Comparison of ENCODE assay signal across 9 cellular contexts in the genomic region with DNA sequence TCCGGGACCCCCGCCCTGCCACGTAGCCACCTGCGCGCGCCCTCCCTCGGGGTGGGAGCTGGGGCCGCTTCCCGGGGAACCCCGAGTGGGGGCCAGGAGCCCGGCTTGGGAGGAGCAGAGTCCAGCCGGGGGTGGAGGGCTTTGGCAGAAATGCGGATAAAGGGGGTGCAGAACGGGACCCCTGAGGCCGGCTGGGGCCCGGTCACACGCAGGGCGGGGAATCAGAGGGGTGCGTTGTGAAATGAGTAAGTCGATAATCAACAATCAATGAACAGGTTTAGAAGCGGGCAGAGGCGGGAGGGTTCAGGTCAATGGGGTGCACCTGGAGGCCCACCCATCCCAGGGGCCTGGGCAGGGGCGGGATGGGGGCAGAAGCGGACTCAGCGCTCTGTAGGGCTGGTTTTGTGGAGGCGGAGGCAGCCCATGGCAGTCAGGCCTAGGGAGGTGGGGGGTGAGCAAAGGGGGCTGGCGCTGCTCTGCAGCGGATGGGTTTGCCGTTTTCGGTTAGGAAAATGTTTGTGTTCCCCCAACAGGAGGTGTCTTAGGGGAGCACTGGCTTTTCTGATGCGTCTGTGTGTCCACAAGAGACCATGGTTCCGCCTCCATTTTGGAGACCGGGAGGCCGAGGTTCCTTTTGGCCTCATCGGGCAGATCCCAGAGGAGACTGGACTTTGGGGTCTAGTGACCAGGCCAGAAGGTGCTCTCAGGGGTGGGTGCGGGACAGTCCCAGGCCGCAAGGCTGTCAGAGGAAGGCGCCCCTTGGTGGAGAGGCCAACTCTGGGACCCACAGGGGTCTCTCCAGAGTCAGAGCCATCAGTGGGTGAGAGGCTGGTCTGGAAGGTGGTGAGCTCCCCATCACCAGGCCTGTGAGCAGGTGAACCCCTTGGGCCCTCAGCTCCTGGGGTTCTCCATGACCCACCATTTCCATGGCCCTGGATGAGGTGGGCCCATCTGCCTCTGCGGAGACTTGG. TPM values are rescaled to one million over a fixed set of nuclear protein-coding genes. Genes with fewer than 3 reads are reported as not detected.
DNase-seq lines count a peak whose midpoint lies in the region; ATAC-seq and TF ChIP-seq lines count a peak whose summit lies in the region.
"Had no signal": no experiment of that assay in that cellular context is flagged by ENCODE, and none has a peak within 500 bp of the region (broad histone marks: within the 10 kb centered on the region; RNA-seq: fewer than 3 reads in every experiment).

No MANE protein-coding gene starts in this region.

- H3K27ac ChIP-seq in angular gyrus (ENCODE audit: low read depth, low read length) (peak overlapping the region; percentile 46), left lung (no peak overlapping the region), thoracic aorta (no peak overlapping the region)

- no peak for DNase-seq in activated naive CD4-positive, alpha-beta T cell treated with anti-CD3 and anti-CD28 coated beads for 36 hours
- DNase-seq in activated naive CD4-positive, alpha-beta T cell treated with anti-CD3 and anti-CD28 coated beads, Interleukin-2, amount 50 U/mL, for 16 hours = no peak
- DNase-seq in left lung (no peak), thoracic aorta (ENCODE audit: low spot score) (no peak), lower leg skin (ENCODE audit: low spot score in 2 of 2) (no peak)
- DNase-seq in stimulated activated CD4-positive, alpha-beta T cell treated with anti-CD3 and anti-CD28 coated beads, Interleukin-4, amount 100 ng/mL, for 24 hours = no peak
- DNase-seq: activated CD4-positive, alpha-beta T cell treated with anti-CD3 and anti-CD28 coated beads, Interleukin-2, amount 50 U/mL, for 4 hours had no signal

- H3K9me3 Mint-ChIP-seq in activated naive CD4-positive, alpha-beta T cell treated with anti-CD3 and anti-CD28 coated beads for 36 hours = no peaks in the 10 kb centered on the region

- peaks cover 34% of the 10 kb centered on the region for H3K27me3 Mint-ChIP-seq in activated naive CD4-positive, alpha-beta T cell treated with anti-CD3 and anti-CD28 coated beads for 36 hours (ENCODE audit: low read depth)

- H3K36me3 Mint-ChIP-seq in activated naive CD4-positive, alpha-beta T cell treated with anti-CD3 and anti-CD28 coated beads for 36 hours (ENCODE audit: low read depth) = no peaks in the 10 kb centered on the region

- ATAC-seq in left lung = no peak
- no peak for ATAC-seq in thoracic aorta (ENCODE audit: insufficient number of reproducible peaks, low FRiP score, low read depth)
- ATAC-seq in HG03108 (IDR thresholded peaks at IDR 0.05; ENCODE audit: unreplicated experiment) = no peak

- H3K4me1 Mint-ChIP-seq in activated naive CD4-positive, alpha-beta T cell treated with anti-CD3 and anti-CD28 coated beads for 36 hours (ENCODE audit: low read depth) = peaks cover 3% of the 10 kb centered on the region

- H3K4me3 Mint-ChIP-seq in activated naive CD4-positive, alpha-beta T cell treated with anti-CD3 and anti-CD28 coated beads for 36 hours = peak overlapping the region; percentile 27

- H3K4me1 ChIP-seq in left lung (peaks cover 2 to 8% of the 10 kb centered on the region in 2 donors), thoracic aorta (ENCODE audit: control insufficient read depth in 1 of 2, low read depth in 2 of 2) (peaks cover 12 to 39% of the 10 kb centered on the region in 2 donors)

- H3K9me3 ChIP-seq in left lung (no peaks in the 10 kb centered on the region), thoracic aorta (no peaks in the 10 kb centered on the region)

- TF ChIP-seq POLR2A in lower leg skin (IDR thresholded peaks at IDR 0.05) = no peak

- no peak overlapping the region for H3K27ac Mint-ChIP-seq in activated naive CD4-positive, alpha-beta T cell treated with anti-CD3 and anti-CD28 coated beads for 36 hours

- intact Hi-C loops in activated naive CD4-positive, alpha-beta T cell treated with anti-CD3 and anti-CD28 coated beads for 36 hours (cut with micrococcal nuclease) = no loop called here
- intact Hi-C loops in left lung (cut with DNase I) = no loop called here
- intact Hi-C loops in lower leg skin (cut with DNase I; ENCODE audit: low total_unique reads) = no loop called here

- H3K27me3 ChIP-seq in left lung (peaks cover 22 to 93% of the 10 kb centered on the region in 2 donors), thoracic aorta (replicated peaks; ENCODE audit: insufficient read depth) (no peaks in the 10 kb centered on the region)

- no peak for TF ChIP-seq CTCF in left lung (IDR thresholded peaks at IDR 0.05)
- no peak for TF ChIP-seq CTCF in thoracic aorta (IDR thresholded peaks at IDR 0.05)
- no peak for TF ChIP-seq CTCF in lower leg skin (IDR thresholded peaks at IDR 0.05)

- CTCF ChIA-PET in activated naive CD4-positive, alpha-beta T cell treated with anti-CD3 and anti-CD28 coated beads for 36 hours (lab: Charles Lee) = interaction anchor here (1.1 kb wide), 1 partner anchor 73 kb away, joined by 3 read pairs; no protein-coding TSS in a partner anchor

- peak overlapping the region; percentile 9 to 17 for H3K4me3 ChIP-seq in left lung
- H3K4me3 ChIP-seq in thoracic aorta = peak overlapping the region; percentile 56
- H3K4me3 ChIP-seq in lower leg skin (ENCODE audit: low read depth, poor library complexity, severe bottlenecking) = no peak overlapping the region

- H3K36me3 ChIP-seq in left lung (no peaks in the 10 kb centered on the region), thoracic aorta (no peaks in the 10 kb centered on the region)

- WGBS in lower leg skin, 2 donors = 38 to 43% methylated on average over 32 to 35 of the region's 39 CpGs

RNA-seq across cellular contexts. Expression of a gene that starts 0.7 kb away (rescaled TPM):
- under 1 TPM; 0.07 to 0.24 TPM for total RNA-seq in activated naive CD4-positive, alpha-beta T cell treated with anti-CD3 and anti-CD28 coated beads for 36 hours
- 1 to 10 TPM in 1 of 2 donors, under 1 TPM in 1; 0.71 to 2.0 TPM for total RNA-seq in left lung
- total RNA-seq in thoracic aorta = 1 to 10 TPM in 1 of 2 donors, not detected in 1; 2.3 TPM
- total RNA-seq in lower leg skin = 1 to 10 TPM in 3 of 4 donors, under 1 TPM in 1; 0.46 to 6.1 (median 3.4) TPM

RNA-seq across cellular contexts. Expression of a gene that starts 18.0 kb away (rescaled TPM):
- 10 to 100 TPM; 20.1 to 23.2 TPM for total RNA-seq in activated naive CD4-positive, alpha-beta T cell treated with anti-CD3 and anti-CD28 coated beads for 36 hours
- 10 to 100 TPM; 28.4 to 33.6 TPM for total RNA-seq in left lung
- total RNA-seq in thoracic aorta = 10 to 100 TPM; 26.6 to 37.6 TPM
- total RNA-seq in lower leg skin = 10 to 100 TPM; 20.2 to 27.0 (median 21.6) TPM

RNA-seq across cellular contexts. Expression of a gene that starts 19.4 kb away (rescaled TPM):
- total RNA-seq in activated naive CD4-positive, alpha-beta T cell treated with anti-CD3 and anti-CD28 coated beads for 36 hours = 1 to 10 TPM in 1 of 2 experiments, under 1 TPM in 1; 0.74 to 1.1 TPM
- total RNA-seq in left lung = 1 to 10 TPM; 3.8 to 5.7 TPM
- 1 to 10 TPM; 2.3 to 3.2 TPM for total RNA-seq in thoracic aorta
- total RNA-seq in lower leg skin = 1 to 10 TPM in 3 of 4 donors, under 1 TPM in 1; 0.59 to 3.4 (median 2.4) TPM
